Comparison of ENCODE assay signal across 28 cellular contexts in the genomic region with DNA sequence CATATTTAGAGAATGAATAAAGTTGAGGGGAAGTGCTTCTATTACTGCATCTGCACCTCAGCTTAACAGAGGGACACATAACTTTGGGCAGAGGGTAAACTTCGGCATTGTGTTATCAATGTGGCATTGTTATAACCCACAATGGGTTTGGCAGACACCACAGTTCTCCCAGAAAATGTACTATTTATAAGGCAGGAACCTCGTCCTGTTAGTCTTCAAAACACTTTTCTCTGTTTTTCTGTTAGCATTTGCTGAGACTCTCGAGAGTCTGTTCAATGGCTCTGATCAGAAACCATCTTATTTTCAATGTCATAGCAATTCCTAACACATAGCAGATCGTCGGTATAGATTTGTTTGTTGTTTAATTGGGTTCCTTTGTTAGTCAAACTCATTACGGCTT. TPM values are rescaled to one million over a fixed set of nuclear protein-coding genes. Genes with fewer than 3 reads are reported as not detected.
DNase-seq lines count a peak whose midpoint lies in the region; ATAC-seq and FAIRE-seq lines count a peak whose summit lies in the region.
"Had no signal": no experiment of that assay in that cellular context is flagged by ENCODE, and none has a peak within 500 bp of the region (broad histone marks: within the 10 kb centered on the region; RNA-seq: fewer than 3 reads in every experiment).

No MANE protein-coding gene starts in this region.

- no peak for ATAC-seq in HG03442 (IDR thresholded peaks at IDR 0.05; ENCODE audit: unreplicated experiment)
- ATAC-seq: HepG2, K562 had no signal

- DNase-seq in HTR-8/SVneo (ENCODE audit: insufficient read length, low spot score) (no peak), midbrain (lab: John Stamatoyannopoulos, UW) (peak; percentile 54), substantia nigra (lab: John Stamatoyannopoulos, UW) (peak in 4 of 49 donors; percentile 10 to 41 (median 19)), mucosa of gallbladder (ENCODE audit: low spot score) (no peak), amniotic stem cell (lab: John Stamatoyannopoulos, UW) (no peak), activated gamma-delta T cell (lab: John Stamatoyannopoulos, UW) (no peak)
- DNase-seq: AML-193; Calu3; CD8-positive, alpha-beta memory T cell; DMS153; GM23248; NCI-H1092 treated with DMSO at 0.1 percent for 48 hours; NCI-H2029 treated with DMSO at 0.1 percent for 48 hours; NCI-H2171; NCI-H345; NCI-H524; NCI-H774; NK-92 treated with Interleukin-12 subunit alpha and Interleukin-12 subunit beta, amount 100 ng/mL, for 24 hours; SIG-M5 had no signal

- peak overlapping the region; percentile 92 for H3K27ac ChIP-seq in cingulate gyrus (ENCODE audit: low read depth, low read length)
- H3K27ac ChIP-seq in substantia nigra (ENCODE audit: low read depth, low read length, poor library complexity, severe bottlenecking): peak overlapping the region; percentile 84
- H3K27ac ChIP-seq: C4-2B, GM23248, RWPE1 had no signal

- FAIRE-seq in HTR-8/SVneo (lab: Jason Lieb, UNC): peak; percentile 89
- FAIRE-seq: G401.6, GM12892, HepG2, K562 had no signal

RNA-seq across cellular contexts. Expression of a gene that starts 13.9 kb away (rescaled TPM):
- 3.2 TPM for total RNA-seq in mucosa of gallbladder
- total RNA-seq: A172 had no signal

RNA-seq across cellular contexts. Expression of a gene that starts 23.2 kb away (rescaled TPM):
- 16.2 TPM for total RNA-seq in mucosa of gallbladder
- total RNA-seq: K562 had no signal

RNA-seq across cellular contexts. Expression of a gene that starts 59.1 kb away (rescaled TPM):
- 38.5 TPM for total RNA-seq in mucosa of gallbladder
